ENCODE assay signal across 20 cellular contexts in the genomic region with DNA sequence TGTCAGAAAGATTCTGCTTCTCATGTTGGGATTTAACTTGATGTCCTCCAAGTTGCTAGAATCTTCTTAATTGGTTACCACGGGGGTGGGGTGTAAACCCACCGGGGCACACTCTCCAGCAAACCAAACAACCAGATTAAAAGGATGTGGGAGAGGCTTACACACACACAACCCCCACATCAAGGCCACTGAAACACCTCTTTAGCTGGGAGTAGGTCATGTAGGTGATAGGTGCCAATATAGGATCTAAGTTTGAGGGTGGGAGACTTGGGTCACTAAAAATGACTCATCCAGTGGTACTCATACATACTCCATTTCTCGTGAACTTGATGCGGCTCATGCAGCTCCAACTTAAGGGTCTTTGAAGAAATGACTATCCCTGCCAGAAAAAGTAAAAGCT. TPM values are rescaled to one million over a fixed set of nuclear protein-coding genes. Genes with fewer than 3 reads are reported as not detected.
DNase-seq lines count a peak whose midpoint lies in the region; ATAC-seq and TF ChIP-seq lines count a peak whose summit lies in the region.
"Had no signal": no experiment of that assay in that cellular context is flagged by ENCODE, and none has a peak within 500 bp of the region (broad histone marks: within the 10 kb centered on the region; RNA-seq: fewer than 3 reads in every experiment).

No MANE protein-coding gene starts in this region.

- H3K9me3 ChIP-seq in BLaER1 treated with 17β-estradiol and CSF1 and Interleukin-3, amounts not matched to agents 10 nM and 100 nM (replicated peaks in 1 of 11), result no peaks in the 10 kb centered on the region
- H3K9me3 ChIP-seq in CD4-positive, alpha-beta T cell (ENCODE audit: control insufficient read depth, low read length), result no peaks in the 10 kb centered on the region
- no peaks in the 10 kb centered on the region for H3K9me3 ChIP-seq in effector memory CD4-positive, alpha-beta T cell (ENCODE audit: control insufficient read depth, low read length)
- H3K9me3 ChIP-seq in GM23248 (ENCODE audit: low read depth), result no peaks in the 10 kb centered on the region
- H3K9me3 ChIP-seq: thoracic aorta had no signal

- no peak overlapping the region for H3K9ac ChIP-seq in BLaER1 treated with 17β-estradiol and CSF1 and Interleukin-3, amounts not matched to agents 10 nM and 100 nM
- H3K9ac ChIP-seq in GM23248, result no peak overlapping the region
- H3K9ac ChIP-seq: KMS-11, parathyroid adenoma had no signal

- peak overlapping the region; percentile 69 for H3K27ac Mint-ChIP-seq in CD4-positive, alpha-beta T cell
- H3K27ac Mint-ChIP-seq in activated CD8-positive, alpha-beta T cell treated with anti-CD3 and anti-CD28 coated beads for 36 hours, result peak overlapping the region; percentile 87
- H3K27ac Mint-ChIP-seq: HFFc6, WTC11 had no signal

- no peaks in the 10 kb centered on the region for H4K20me1 ChIP-seq in BLaER1 treated with 17β-estradiol and CSF1 and Interleukin-3, amounts not matched to agents 10 nM and 100 nM
- H4K20me1 ChIP-seq in GM23248 (ENCODE audit: insufficient read depth), result no peaks in the 10 kb centered on the region

- peak overlapping the region; percentile 64 for H3K4me3 Mint-ChIP-seq in CD4-positive, alpha-beta T cell
- no peak overlapping the region for H3K4me3 Mint-ChIP-seq in activated CD8-positive, alpha-beta T cell treated with anti-CD3 and anti-CD28 coated beads for 36 hours
- H3K4me3 Mint-ChIP-seq: HFFc6, WTC11 had no signal

- WGBS in GM23248 (ENCODE audit: low coverage in 1 of 2, low lambda C conversion rate in 2 of 2, missing lambda C conversion rate in 2 of 2), 2 experiments, result 67 to 71% methylated on average over 3 to 4 of the region's 4 CpGs

- peak overlapping the region in 6 of 11 experiments; percentile 6 to 49 (median 19); a peak in 9 of 22 replicates for H3K4me2 ChIP-seq in BLaER1 treated with 17β-estradiol and CSF1 and Interleukin-3, amounts not matched to agents 10 nM and 100 nM
- H3K4me2 ChIP-seq in GM23248 (ENCODE audit: unreplicated experiment), result no peak overlapping the region
- H3K4me2 ChIP-seq: KMS-11 had no signal

- no peaks in the 10 kb centered on the region for H3K36me3 Mint-ChIP-seq in CD4-positive, alpha-beta T cell (ENCODE audit: low read depth)
- H3K36me3 Mint-ChIP-seq in activated CD8-positive, alpha-beta T cell treated with anti-CD3 and anti-CD28 coated beads for 36 hours (ENCODE audit: low read depth), result peaks cover 3% of the 10 kb centered on the region
- H3K36me3 Mint-ChIP-seq: WTC11 had no signal

- H3K9me2 ChIP-seq in GM23248 (ENCODE audit: insufficient read depth), result no peaks in the 10 kb centered on the region

- CTCF ChIA-PET in CD4-positive, alpha-beta T cell (lab: Charles Lee), result interaction anchor here (1.4 to 3.6 kb wide), 2 partner anchors 19 to 67 kb away, joined by 3 to 13 read pairs; no protein-coding TSS in a partner anchor
- CTCF ChIA-PET in activated CD8-positive, alpha-beta T cell treated with anti-CD3 and anti-CD28 coated beads for 36 hours (lab: Charles Lee), result interaction anchor here (0.9 to 1.8 kb wide), 4 partner anchors 8 to 50 kb away, joined by 3 to 4 read pairs (median 4); no protein-coding TSS in a partner anchor

- H2AFZ ChIP-seq in GM23248, result no peak overlapping the region
- H2AFZ ChIP-seq: parathyroid adenoma had no signal

- H3K9me3 Mint-ChIP-seq in CD4-positive, alpha-beta T cell, result no peaks in the 10 kb centered on the region
- H3K9me3 Mint-ChIP-seq in activated CD8-positive, alpha-beta T cell treated with anti-CD3 and anti-CD28 coated beads for 36 hours, result peaks cover 6% of the 10 kb centered on the region
- H3K9me3 Mint-ChIP-seq: HFFc6, WTC11 had no signal

- no peaks in the 10 kb centered on the region for H3F3A ChIP-seq in GM23248 (ENCODE audit: insufficient read depth)

- H3K4me3 ChIP-seq in BLaER1 treated with 17β-estradiol and CSF1 and Interleukin-3, amounts not matched to agents 10 nM and 100 nM, result no peak overlapping the region
- H3K4me3 ChIP-seq in effector memory CD4-positive, alpha-beta T cell (ENCODE audit: insufficient read depth, low read depth, low read length, poor library complexity, severe bottlenecking), result no peak overlapping the region
- H3K4me3 ChIP-seq in GM23248, result no peak overlapping the region
- H3K4me3 ChIP-seq: lung, thoracic aorta had no signal

- H3K36me3 ChIP-seq in BLaER1 treated with 17β-estradiol and CSF1 and Interleukin-3, amounts not matched to agents 10 nM and 100 nM, result no peaks in the 10 kb centered on the region
- no peaks in the 10 kb centered on the region for H3K36me3 ChIP-seq in effector memory CD4-positive, alpha-beta T cell (ENCODE audit: control insufficient read depth, insufficient read depth, low read length)
- H3K36me3 ChIP-seq in GM23248 (ENCODE audit: low read depth), result no peaks in the 10 kb centered on the region
- H3K36me3 ChIP-seq: thoracic aorta had no signal

- peaks cover 89 to 100% (median 98%) of the 10 kb centered on the region in 11 experiments for H3K27me3 ChIP-seq in BLaER1 treated with 17β-estradiol and CSF1 and Interleukin-3, amounts not matched to agents 10 nM and 100 nM
- H3K27me3 ChIP-seq in CD4-positive, alpha-beta T cell (ENCODE audit: control insufficient read depth, insufficient read depth, low read length), result no peaks in the 10 kb centered on the region
- no peaks in the 10 kb centered on the region for H3K27me3 ChIP-seq in effector memory CD4-positive, alpha-beta T cell (replicated peaks; ENCODE audit: control insufficient read depth, insufficient read depth, low read length, poor library complexity, severe bottlenecking)
- H3K27me3 ChIP-seq in GM23248 (replicated peaks; ENCODE audit: insufficient read depth), result no peaks in the 10 kb centered on the region

- POLR2A ChIA-PET in CD4-positive, alpha-beta T cell (lab: Charles Lee), result interaction anchor here (0.9 to 6.5 kb wide), 11 partner anchors 8 to 253 kb away, joined by 3 to 70 read pairs (median 7); a partner anchor contains a TSS
- POLR2A ChIA-PET in activated CD8-positive, alpha-beta T cell treated with anti-CD3 and anti-CD28 coated beads for 36 hours (lab: Charles Lee), result interaction anchor here (0.8 to 2.5 kb wide), 3 partner anchors 10 to 43 kb away, joined by 3 to 8 read pairs (median 5); no protein-coding TSS in a partner anchor

- H3K4me1 Mint-ChIP-seq in CD4-positive, alpha-beta T cell (ENCODE audit: low read depth), result peaks cover 99% of the 10 kb centered on the region
- H3K4me1 Mint-ChIP-seq in activated CD8-positive, alpha-beta T cell treated with anti-CD3 and anti-CD28 coated beads for 36 hours (ENCODE audit: low read depth), result peaks cover 83% of the 10 kb centered on the region
- H3K4me1 Mint-ChIP-seq: WTC11 had no signal

- H3K4me1 ChIP-seq in BLaER1 treated with 17β-estradiol and CSF1 and Interleukin-3, amounts not matched to agents 10 nM and 100 nM, result peaks cover 0 to 38% (median 20%) of the 10 kb centered on the region in 10 experiments; a peak in 11 of 20 replicates
- H3K4me1 ChIP-seq in effector memory CD4-positive, alpha-beta T cell (ENCODE audit: control insufficient read depth, insufficient read depth, low read length, poor library complexity, severe bottlenecking), result peaks cover 28% of the 10 kb centered on the region
- no peaks in the 10 kb centered on the region for H3K4me1 ChIP-seq in GM23248 (ENCODE audit: insufficient read depth)
- H3K4me1 ChIP-seq: parathyroid adenoma had no signal

- H3K79me2 ChIP-seq in GM23248 (ENCODE audit: insufficient read depth), result no peaks in the 10 kb centered on the region
- H3K79me2 ChIP-seq: parathyroid adenoma had no signal

- H3K27me3 Mint-ChIP-seq in CD4-positive, alpha-beta T cell, result no peaks in the 10 kb centered on the region
- H3K27me3 Mint-ChIP-seq in activated CD8-positive, alpha-beta T cell treated with anti-CD3 and anti-CD28 coated beads for 36 hours, result no peaks in the 10 kb centered on the region

- intact Hi-C loops in CD4-positive, alpha-beta T cell (cut with DNase I, micrococcal nuclease), result no loop called here
- intact Hi-C loops in activated CD8-positive, alpha-beta T cell treated with anti-CD3 and anti-CD28 coated beads for 36 hours (cut with micrococcal nuclease), result loop anchor here (5.0 kb wide), 2 partner anchors 40 to 60 kb away; no protein-coding TSS in a partner anchor

- no peak overlapping the region for H3K27ac ChIP-seq in BLaER1 treated with 17β-estradiol and CSF1 and Interleukin-3, amounts not matched to agents 10 nM and 100 nM
- peak overlapping the region; percentile 13 for H3K27ac ChIP-seq in CD4-positive, alpha-beta T cell (ENCODE audit: low read depth, low read length)
- peak overlapping the region; percentile 33 for H3K27ac ChIP-seq in effector memory CD4-positive, alpha-beta T cell (ENCODE audit: insufficient read depth, low read length, poor library complexity, severe bottlenecking)
- H3K27ac ChIP-seq in GM23248, result no peak overlapping the region
- H3K27ac ChIP-seq: KMS-11, parathyroid adenoma, thoracic aorta had no signal

- peak; percentile 31 for ATAC-seq in CD4-positive, alpha-beta T cell (ENCODE audit: poor library complexity)
- ATAC-seq in activated CD8-positive, alpha-beta T cell treated with anti-CD3 and anti-CD28 coated beads for 36 hours, result peak; percentile 82
- no peak for ATAC-seq in HG02763 (IDR thresholded peaks at IDR 0.05; ENCODE audit: unreplicated experiment)
- ATAC-seq: WTC11 had no signal

- no peak for TF ChIP-seq CTCF in CD4-positive, alpha-beta T cell (IDR thresholded peaks at IDR 0.05)
- no peak for TF ChIP-seq CTCF in activated CD8-positive, alpha-beta T cell treated with anti-CD3 and anti-CD28 coated beads for 36 hours (IDR thresholded peaks at IDR 0.05)

- in situ Hi-C loops in GM23248 (cut with MboI), result no loop called here

- peak in 1 of 10 experiments; percentile 11 for DNase-seq in CD4-positive, alpha-beta T cell
- DNase-seq in activated CD8-positive, alpha-beta T cell treated with anti-CD3 and anti-CD28 coated beads for 36 hours, result peak; percentile 63
- peak in 2 of 3 donors; percentile 32 to 43 for DNase-seq in effector memory CD4-positive, alpha-beta T cell
- DNase-seq in GM23248 (no peak), SW 1271 (lab: John Stamatoyannopoulos, UW) (no peak)
- DNase-seq: DMS153, HFFc6, NCI-H1048, NCI-H2029 treated with DMSO at 0.1 percent for 48 hours had no signal

RNA-seq across cellular contexts. Expression of a gene that starts 20.6 kb away (rescaled TPM):
- 10 to 100 TPM; 44.7 to 47.6 TPM for total RNA-seq in CD4-positive, alpha-beta T cell
- total RNA-seq in activated CD8-positive, alpha-beta T cell treated with anti-CD3 and anti-CD28 coated beads for 36 hours, result 1 to 10 TPM; 2.6 to 3.1 TPM
- not detected in 2 replicates for total RNA-seq in GM23248 (2014; rRNA removed; shearing (Covaris generic))
- not detected in 2 replicates for polyA plus RNA-seq in GM23248 (2016; fragmentation: Nextera tagmentation; extraction: Ambion mirVana)
- total RNA-seq: astrocyte, chondrocyte, HFFc6, myocyte, NCI-H460, WTC11 had no signal

Comparison
In these comparisons a context has a peak if more than half of its experiments do, and no peak if none do; other contexts are left out.
1. H3K27ac ChIP-seq: peak in CD4-positive, alpha-beta T cell (single experiment) and effector memory CD4-positive, alpha-beta T cell (single experiment); none in BLaER1 treated with 17β-estradiol and CSF1 and Interleukin-3, amounts not matched to agents 10 nM and 100 nM (0 of 11) and GM23248 (single experiment).
2. DNase-seq: peak in activated CD8-positive, alpha-beta T cell treated with anti-CD3 and anti-CD28 coated beads for 36 hours (single experiment) and effector memory CD4-positive, alpha-beta T cell (2 of 3); none in GM23248 (single experiment) and SW 1271 (0 of 2).
3. RNA of a gene that starts 20.6 kb away (total RNA-seq): 44.7 to 47.6 TPM in CD4-positive, alpha-beta T cell; 2.6 to 3.1 TPM in activated CD8-positive, alpha-beta T cell treated with anti-CD3 and anti-CD28 coated beads for 36 hours and not detected in GM23248; every median in the first group is over 10 times any median in the second.